Comparison of ENCODE assay signal across 11 cellular contexts in the genomic region with DNA sequence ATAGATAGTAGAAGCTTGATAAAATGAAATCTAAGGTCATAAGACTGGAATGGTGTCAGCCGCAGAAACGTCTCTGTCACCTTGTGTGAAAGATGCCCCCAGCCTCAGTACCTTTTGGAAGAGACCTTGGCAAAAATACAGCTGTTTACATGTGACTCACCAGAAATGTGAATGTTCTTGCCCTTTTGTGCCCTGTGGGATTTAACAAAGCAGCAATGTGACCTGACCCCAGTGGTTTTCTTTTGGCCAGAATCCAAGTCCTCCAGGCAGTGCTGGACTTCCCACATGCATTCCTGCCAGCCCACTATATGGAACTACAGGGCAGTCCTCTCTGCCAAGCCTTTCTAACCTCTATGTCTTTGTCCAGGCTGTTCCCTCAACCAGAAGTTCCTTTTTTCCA. TPM values are rescaled to one million over a fixed set of nuclear protein-coding genes. Genes with fewer than 3 reads are reported as not detected.
DNase-seq lines count a peak whose midpoint lies in the region; ATAC-seq and TF ChIP-seq lines count a peak whose summit lies in the region.
"Had no signal": no experiment of that assay in that cellular context is flagged by ENCODE, and none has a peak within 500 bp of the region (broad histone marks: within the 10 kb centered on the region; RNA-seq: fewer than 3 reads in every experiment).

No MANE protein-coding gene starts in this region.

- POLR2A ChIA-PET in naive thymus-derived CD8-positive, alpha-beta T cell (lab: Charles Lee), result interaction anchor here (1.2 to 13.2 kb wide), 5 partner anchors 10 to 166 kb away, joined by 3 to 329 read pairs (median 12); partner anchors contain the start of gene LRRC8C

- no peaks in the 10 kb centered on the region for H3K9me3 Mint-ChIP-seq in naive thymus-derived CD8-positive, alpha-beta T cell
- no peaks in the 10 kb centered on the region for H3K9me3 Mint-ChIP-seq in osteocyte (ENCODE audit: unreplicated experiment)

- no peak for ATAC-seq in naive thymus-derived CD8-positive, alpha-beta T cell
- no peak for ATAC-seq in HG02759 (IDR thresholded peaks at IDR 0.05; ENCODE audit: unreplicated experiment)

- TF ChIP-seq CTCF in brain microvascular endothelial cell (IDR thresholded peaks at IDR 0.05; ENCODE audit: low read depth, low read length, missing control alignments), result no peak
- no peak for TF ChIP-seq CTCF in osteocyte (IDR thresholded peaks at IDR 0.05)

- no peaks in the 10 kb centered on the region for H3K36me3 ChIP-seq in brain microvascular endothelial cell (replicated peaks)
- H3K36me3 ChIP-seq: prostate gland had no signal

- in situ Hi-C loops in brain microvascular endothelial cell (cut with HindIII; ENCODE audit: low pct_ligation_motif_present, low sequenced_read_pairs), result no loop called here

- peak overlapping the region in 9 of 10 donors; percentile 1 to 91 (median 69) for H3K4me3 Mint-ChIP-seq in naive thymus-derived CD8-positive, alpha-beta T cell
- H3K4me3 Mint-ChIP-seq in osteocyte (ENCODE audit: unreplicated experiment), result no peak overlapping the region

- H3K27me3 Mint-ChIP-seq in naive thymus-derived CD8-positive, alpha-beta T cell, result no peaks in the 10 kb centered on the region
- H3K27me3 Mint-ChIP-seq in osteocyte (ENCODE audit: unreplicated experiment), result peaks cover 4% of the 10 kb centered on the region

- H3K27ac Mint-ChIP-seq in naive thymus-derived CD8-positive, alpha-beta T cell, result peak overlapping the region; percentile 94 to 100 (median 99)
- no peak overlapping the region for H3K27ac Mint-ChIP-seq in osteocyte (ENCODE audit: unreplicated experiment)

- no peak overlapping the region for H3K27ac ChIP-seq in brain microvascular endothelial cell
- H3K27ac ChIP-seq: prostate gland had no signal

- peak; percentile 9 for DNase-seq in GM04503 (ENCODE audit: low read depth)
- DNase-seq in NCI-H69 (lab: John Stamatoyannopoulos, UW), result peak; percentile 9
- peak; percentile 43 for DNase-seq in brain microvascular endothelial cell
- DNase-seq in naive thymus-derived CD8-positive, alpha-beta T cell, result no peak
- DNase-seq in mucosa of gallbladder (ENCODE audit: low spot score), result no peak
- no peak for DNase-seq in HuH-7.5 (ENCODE audit: low spot score)
- no peak for DNase-seq in osteocyte (ENCODE audit: extremely low spot score, unreplicated experiment)
- DNase-seq: amniotic stem cell, NCI-H2107 had no signal

- peaks cover 38 to 96% (median 94%) of the 10 kb centered on the region in 4 donors for H3K4me1 Mint-ChIP-seq in naive thymus-derived CD8-positive, alpha-beta T cell
- H3K4me1 Mint-ChIP-seq in osteocyte (ENCODE audit: unreplicated experiment), result peaks cover 27% of the 10 kb centered on the region

- no peak overlapping the region for H3K4me3 ChIP-seq in brain microvascular endothelial cell (ENCODE audit: low read depth, low read length)
- H3K4me3 ChIP-seq: prostate gland had no signal

- H3K36me3 Mint-ChIP-seq in naive thymus-derived CD8-positive, alpha-beta T cell, result peaks cover 0 to 4% (median 0%) of the 10 kb centered on the region in 3 donors
- no peaks in the 10 kb centered on the region for H3K36me3 Mint-ChIP-seq in osteocyte (ENCODE audit: unreplicated experiment)

- H3K27me3 ChIP-seq in brain microvascular endothelial cell (replicated peaks), result no peaks in the 10 kb centered on the region

RNA-seq across cellular contexts. Expression of gene LRRC8C, which starts 27.2 kb away (rescaled TPM):
- 10 to 100 TPM; 52.2 to 53.3 TPM for total RNA-seq in naive thymus-derived CD8-positive, alpha-beta T cell
- polyA plus RNA-seq in naive thymus-derived CD8-positive, alpha-beta T cell, result 10 to 100 TPM; 10.0 to 19.2 (median 14.2) TPM
- total RNA-seq in mucosa of gallbladder, result 6.0 TPM
- 3.5 and 3.8 TPM in 2 replicates for total RNA-seq in osteocyte

Comparison
In these comparisons a context has a peak if more than half of its experiments do, and no peak if none do; other contexts are left out.
1. DNase-seq: peak in GM04503 (single experiment), NCI-H69 (single experiment) and brain microvascular endothelial cell (single experiment); none in naive thymus-derived CD8-positive, alpha-beta T cell (0 of 10), mucosa of gallbladder (single experiment), HuH-7.5 (single experiment) and osteocyte (single experiment).